15 cellular contexts compared by ENCODE assay signal in the genomic region with DNA sequence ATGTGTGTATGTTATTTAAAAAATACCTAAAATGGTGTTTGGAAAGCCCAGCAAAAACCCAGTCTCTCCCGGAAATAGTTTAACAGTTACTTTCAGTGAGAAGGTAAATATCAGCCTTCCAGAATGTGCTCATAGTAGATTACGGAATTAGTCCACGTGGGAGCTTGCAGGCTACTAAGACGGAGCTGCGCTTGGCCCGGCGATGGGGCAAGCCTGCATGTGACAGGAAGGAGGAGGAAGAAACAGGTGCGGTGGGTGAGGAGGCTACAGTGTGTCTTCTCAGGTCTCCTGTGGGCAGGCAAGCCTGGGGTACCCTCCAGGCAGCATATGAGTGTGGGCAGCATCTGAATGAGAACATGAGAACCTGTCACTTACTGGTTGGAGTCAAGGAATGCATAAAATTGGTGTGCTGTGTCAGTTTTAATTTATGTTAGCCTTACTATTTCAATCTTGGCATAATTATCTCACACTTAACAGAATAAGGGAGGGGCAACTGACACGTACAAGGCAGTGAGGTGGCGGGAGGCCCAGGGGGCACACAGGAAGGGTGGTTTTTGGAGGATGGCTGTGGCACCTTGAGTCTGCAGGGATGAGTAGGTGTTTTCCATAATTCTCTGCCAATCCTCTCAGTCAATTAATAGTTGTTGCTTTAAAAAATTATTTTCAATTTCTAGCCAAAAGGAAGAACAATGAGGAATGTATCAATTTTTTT. TPM values are rescaled to one million over a fixed set of nuclear protein-coding genes. Genes with fewer than 3 reads are reported as not detected.
DNase-seq lines count a peak whose midpoint lies in the region; ATAC-seq and TF ChIP-seq lines count a peak whose summit lies in the region.
"Had no signal": no experiment of that assay in that cellular context is flagged by ENCODE, and none has a peak within 500 bp of the region (broad histone marks: within the 10 kb centered on the region; RNA-seq: fewer than 3 reads in every experiment).

No MANE protein-coding gene starts in this region.

- TF ChIP-seq CTCF in A673 (conservative IDR thresholded peaks at IDR 0.05; ENCODE audit: low read depth, low read length) (no peak), body of pancreas (IDR thresholded peaks at IDR 0.05) (no peak), GM13976 (IDR thresholded peaks at IDR 0.05; ENCODE audit: borderline replicate concordance, control extremely low read depth, extremely low read depth, insufficient read depth, missing control alignments) (no peak)

- ATAC-seq in body of pancreas (peak; percentile 38), HG03159 (IDR thresholded peaks at IDR 0.05; ENCODE audit: unreplicated experiment) (no peak)
- ATAC-seq: esophagus mucosa had no signal

- no peaks in the 10 kb centered on the region for H3K9me2 ChIP-seq in GM23248 (ENCODE audit: insufficient read depth)

- WGBS in GM23248 (ENCODE audit: low coverage in 1 of 2, low lambda C conversion rate in 2 of 2, missing lambda C conversion rate in 2 of 2), 2 experiments, result 86 to 90% methylated on average over 10 of the region's 10 CpGs
- WGBS in body of pancreas, 2 donors, result 51 to 63% methylated on average over 10 of the region's 10 CpGs

- CTCF ChIA-PET in A673 (lab: Charles Lee) (no interaction called here), HEK293T (lab: Yijun Ruan, JAX) (no interaction called here)

- 0 out of 2 replicates have a peak overlapping the region, but pooled peaks have one; percentile 20 for H3K9ac ChIP-seq in GM23248

- H3K4me3 ChIP-seq in A673 (ENCODE audit: low read depth, low read length, poor library complexity, severe bottlenecking) (no peak overlapping the region), GM23248 (no peak overlapping the region), body of pancreas (no peak overlapping the region)

- no TSS peak for BruUV-seq in A673 (replicated peaks; lab: Mats Ljungman, UMichigan)

- peaks cover 82% of the 10 kb centered on the region for H3F3A ChIP-seq in GM23248 (ENCODE audit: insufficient read depth)

- DNase-seq in A673 (ENCODE audit: low spot score) (peak; percentile 43), GM23248 (no peak), body of pancreas (peak in 2 of 4 donors; percentile 3 to 24), myocyte (ENCODE audit: low read depth) (peak; percentile 21), HEK293T (ENCODE audit: extremely low spot score) (no peak), COLO668 (lab: John Stamatoyannopoulos, UW; ENCODE audit: unreplicated experiment) (no peak), GM13976 (ENCODE audit: low spot score) (no peak)
- DNase-seq: activated B cell treated with CpG ODN at 0.5 μM for 24 hours, activated gamma-delta T cell, NCI-H1417 treated with DMSO at 0.1 percent for 48 hours, NCI-H69 had no signal

- POLR2A ChIA-PET in A673 (lab: Charles Lee; ENCODE audit: low non-redundant PET), result no interaction called here
- POLR2A ChIA-PET in HEK293T (lab: Yijun Ruan, JAX), result no interaction called here

- H3K36me3 ChIP-seq in A673 (ENCODE audit: insufficient read depth, low read length, poor library complexity, severe bottlenecking) (no peaks in the 10 kb centered on the region), GM23248 (ENCODE audit: low read depth) (peaks cover 44% of the 10 kb centered on the region), body of pancreas (replicated peaks in 1 of 2; ENCODE audit: insufficient read depth in 1 of 2, low read depth in 2 of 2) (no peaks in the 10 kb centered on the region)

- peaks cover 5% of the 10 kb centered on the region; the same call in 1 of the 2 replicates for H4K20me1 ChIP-seq in GM23248 (ENCODE audit: insufficient read depth)

- in situ Hi-C loops in GM23248 (cut with MboI) (no loop called here), GM13976 (cut with MboI; ENCODE audit: low sequenced_read_pairs, unreplicated experiment) (no loop called here)

- H2AFZ ChIP-seq in GM23248, result no peak overlapping the region

- H3K79me2 ChIP-seq in GM23248 (ENCODE audit: insufficient read depth), result no peaks in the 10 kb centered on the region; the same call in none of the 2 replicates

- H3K4me1 ChIP-seq in A673 (ENCODE audit: insufficient read depth, low read length, poor library complexity, severe bottlenecking) (peaks cover 57% of the 10 kb centered on the region), GM23248 (ENCODE audit: insufficient read depth) (peaks cover 57% of the 10 kb centered on the region), body of pancreas (no peaks in the 10 kb centered on the region)

- H3K27me3 ChIP-seq in A673 (replicated peaks; ENCODE audit: insufficient read depth, low read depth, low read length, poor library complexity), result no peaks in the 10 kb centered on the region
- no peaks in the 10 kb centered on the region for H3K27me3 ChIP-seq in GM23248 (replicated peaks; ENCODE audit: insufficient read depth)
- H3K27me3 ChIP-seq in body of pancreas, result no peaks in the 10 kb centered on the region

- no peak for TF ChIP-seq POLR2A in body of pancreas (IDR thresholded peaks at IDR 0.05)

- H3K9me3 ChIP-seq in A673 (ENCODE audit: low read depth, low read length, poor library complexity, severe bottlenecking) (no peaks in the 10 kb centered on the region), GM23248 (ENCODE audit: low read depth) (no peaks in the 10 kb centered on the region), body of pancreas (no peaks in the 10 kb centered on the region)

- peak overlapping the region; percentile 24 for H3K4me2 ChIP-seq in GM23248 (ENCODE audit: unreplicated experiment)

- H3K27ac ChIP-seq in A673 (ENCODE audit: low read depth, low read length, poor library complexity, severe bottlenecking) (peak overlapping the region; percentile 57), GM23248 (peak overlapping the region; percentile 52), body of pancreas (no peak overlapping the region)
- H3K27ac ChIP-seq: C4-2B had no signal

- intact Hi-C loops in A673 (cut with micrococcal nuclease; ENCODE audit: unreplicated experiment) (no loop called here), body of pancreas (cut with DNase I) (no loop called here)

TF ChIP-seq in HEK293T, 16 proteins besides CTCF, POLR2A, EP300 and RAD21:
- TF ChIP-seq BHLHE40 (IDR thresholded peaks at IDR 0.05; ENCODE audit: borderline replicate concordance) (no peak), L3MBTL2 (conservative IDR thresholded peaks at IDR 0.05) (no peak), ELF4 (IDR thresholded peaks at IDR 0.05) (no peak), ARNT (IDR thresholded peaks at IDR 0.05) (no peak), LEF1 (IDR thresholded peaks at IDR 0.05; ENCODE audit: borderline replicate concordance) (no peak)

RNA-seq across cellular contexts. Expression of gene CLMP, which starts 35.7 kb away (rescaled TPM):
- total RNA-seq in A673 (2021) (45.9 and 62.6 TPM in 2 replicates), body of pancreas (10 to 100 TPM; 10.1 to 22.1 TPM), myocyte (17.2 and 32.0 TPM in 2 replicates)
- total RNA-seq in GM23248 (2014; rRNA removed; shearing (Covaris generic)), result 195 and 215 TPM in 2 replicates
- 159 and 166 TPM in 2 replicates for polyA plus RNA-seq in GM23248 (2016; fragmentation: Nextera tagmentation; extraction: Ambion mirVana)
- 16.6 TPM for polyA plus RNA-seq in myocyte (2012)
- total RNA-seq: activated B cell treated with CpG ODN at 0.5 μM for 24 hours, SK-MEL-5 had no signal

Comparison
In these comparisons a context has a peak if more than half of its experiments do, and no peak if none do; other contexts are left out.
1. DNase-seq: peak in A673 (single experiment) and myocyte (single experiment); none in GM23248 (single experiment), HEK293T (single experiment), COLO668 (single experiment) and GM13976 (single experiment).
2. H3K27ac ChIP-seq: peak in A673 (single experiment) and GM23248 (single experiment); none in body of pancreas (0 of 4).